ENCODE assay signal across 22 cellular contexts in the genomic region with DNA sequence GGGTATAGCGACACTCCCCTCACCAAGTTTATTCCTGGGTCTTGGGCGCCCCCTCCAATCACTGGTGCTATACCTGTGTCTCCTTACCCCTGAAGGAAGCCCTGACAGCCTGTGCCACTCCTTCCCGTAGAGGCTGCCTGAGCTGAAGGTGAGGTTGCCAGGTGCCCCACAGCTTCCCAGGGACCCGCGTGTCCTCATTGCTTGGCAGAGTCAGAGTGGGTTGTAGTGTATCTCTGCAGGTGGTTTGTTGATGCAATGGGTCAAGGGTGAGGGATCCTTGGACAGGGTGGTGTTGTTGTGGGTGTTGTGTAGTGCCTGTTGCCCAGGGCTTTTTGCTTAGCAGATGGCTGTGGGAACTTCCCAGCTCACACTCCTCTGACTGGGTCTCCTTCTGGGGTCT.
DNase-seq lines count a peak whose midpoint lies in the region; ATAC-seq and TF ChIP-seq lines count a peak whose summit lies in the region.
"Had no signal": no experiment of that assay in that cellular context is flagged by ENCODE, and none has a peak within 500 bp of the region (broad histone marks: within the 10 kb centered on the region; RNA-seq: fewer than 3 reads in every experiment).

No MANE protein-coding gene starts in this region.

- no peak overlapping the region for H2BK5ac ChIP-seq in neuronal stem cell (ENCODE audit: low read length)

- H3K18ac ChIP-seq in neuronal stem cell (ENCODE audit: low read length) = no peak overlapping the region

- DNase-seq in activated naive CD4-positive, alpha-beta T cell treated with anti-CD3 and anti-CD28 coated beads, Interleukin-2, amount 10 ng/mL, durations not matched to agents 7 days and 5 days = no peak
- no peak for DNase-seq in activated naive CD4-positive, alpha-beta T cell treated with Interleukin-2 at 50 U/mL for 16 hours
- DNase-seq in neuronal stem cell (ENCODE audit: low spot score) = no peak
- DNase-seq in upper lobe of right lung = no peak
- no peak for DNase-seq in AG08395 (ENCODE audit: low spot score)
- DNase-seq: AML-193; BE2C; CD4-positive, alpha-beta T cell; CD8-positive, alpha-beta memory T cell; DMS 273 treated with DMSO at 0.1 percent for 48 hours; DMS79; EL; GDM1; H9; HFFc6 had no signal

- no peaks in the 10 kb centered on the region for H3K9me3 ChIP-seq in neuronal stem cell (replicated peaks in 1 of 2; ENCODE audit: control insufficient read depth in 2 of 2, insufficient read depth in 1 of 2, low read depth in 1 of 2, low read length in 2 of 2)
- no peaks in the 10 kb centered on the region for H3K9me3 ChIP-seq in upper lobe of right lung
- H3K9me3 ChIP-seq: BE2C; BLaER1 treated with 17β-estradiol and CSF1 and Interleukin-3, amounts not matched to agents 10 nM and 100 nM had no signal

- H3K9ac ChIP-seq in neuronal stem cell (ENCODE audit: low read depth, low read length, poor library complexity) = no peak overlapping the region
- H3K9ac ChIP-seq: BLaER1 treated with 17β-estradiol and CSF1 and Interleukin-3, amounts not matched to agents 10 nM and 100 nM had no signal

- H2AFZ ChIP-seq in neuronal stem cell (ENCODE audit: low read length) = no peak overlapping the region
- H2AFZ ChIP-seq: GM23338 had no signal

- no peaks in the 10 kb centered on the region for H3K9me3 Mint-ChIP-seq in activated naive CD4-positive, alpha-beta T cell treated with anti-CD3 and anti-CD28 coated beads, Interleukin-2, amount 10 ng/mL, durations not matched to agents 7 days and 5 days
- H3K9me3 Mint-ChIP-seq: GM23338, H9 had no signal

- H3K36me3 ChIP-seq in neuronal stem cell (replicated peaks in 1 of 2; ENCODE audit: control insufficient read depth in 2 of 2, insufficient read depth in 2 of 2, low read length in 2 of 2) = no peaks in the 10 kb centered on the region
- no peaks in the 10 kb centered on the region for H3K36me3 ChIP-seq in upper lobe of right lung
- H3K36me3 ChIP-seq: BE2C; BLaER1 treated with 17β-estradiol and CSF1 and Interleukin-3, amounts not matched to agents 10 nM and 100 nM had no signal

- no peak overlapping the region for H3K23ac ChIP-seq in neuronal stem cell (ENCODE audit: low read depth, low read length, poor library complexity)

- peak overlapping the region; percentile 52 for H3K27ac Mint-ChIP-seq in activated naive CD4-positive, alpha-beta T cell treated with anti-CD3 and anti-CD28 coated beads, Interleukin-2, amount 10 ng/mL, durations not matched to agents 7 days and 5 days
- H3K27ac Mint-ChIP-seq: CD14-positive monocyte; CD4-positive, alpha-beta T cell; CD8-positive, alpha-beta memory T cell; GM23338; H9; HFFc6 had no signal

- H3K4me1 ChIP-seq in neuronal stem cell (ENCODE audit: control insufficient read depth in 2 of 2, insufficient read depth in 1 of 2, low read depth in 1 of 2, low read length in 2 of 2) (no peaks in the 10 kb centered on the region), upper lobe of right lung (no peaks in the 10 kb centered on the region)
- H3K4me1 ChIP-seq: BE2C; BLaER1 treated with 17β-estradiol and CSF1 and Interleukin-3, amounts not matched to agents 10 nM and 100 nM had no signal

- H3K4ac ChIP-seq in neuronal stem cell (ENCODE audit: low read length) = no peak overlapping the region

- H3K14ac ChIP-seq in neuronal stem cell (ENCODE audit: low read length) = peak overlapping the region; percentile 10

- H3K36me3 Mint-ChIP-seq in activated naive CD4-positive, alpha-beta T cell treated with anti-CD3 and anti-CD28 coated beads, Interleukin-2, amount 10 ng/mL, durations not matched to agents 7 days and 5 days = no peaks in the 10 kb centered on the region
- H3K36me3 Mint-ChIP-seq: CD14-positive monocyte; CD8-positive, alpha-beta memory T cell had no signal

- H3K4me2 ChIP-seq in neuronal stem cell (ENCODE audit: insufficient read depth, low read length, poor library complexity, severe bottlenecking) = no peak overlapping the region
- H3K4me2 ChIP-seq: BLaER1 treated with 17β-estradiol and CSF1 and Interleukin-3, amounts not matched to agents 10 nM and 100 nM; GM23338 had no signal

- H3K4me3 Mint-ChIP-seq in activated naive CD4-positive, alpha-beta T cell treated with anti-CD3 and anti-CD28 coated beads, Interleukin-2, amount 10 ng/mL, durations not matched to agents 7 days and 5 days = no peak overlapping the region
- H3K4me3 Mint-ChIP-seq: CD14-positive monocyte; CD4-positive, alpha-beta T cell; CD8-positive, alpha-beta memory T cell; GM23338; H9; HFFc6 had no signal

- no peak overlapping the region for H2BK15ac ChIP-seq in neuronal stem cell (ENCODE audit: low read length)

- no peaks in the 10 kb centered on the region for H3K27me3 Mint-ChIP-seq in activated naive CD4-positive, alpha-beta T cell treated with anti-CD3 and anti-CD28 coated beads, Interleukin-2, amount 10 ng/mL, durations not matched to agents 7 days and 5 days
- H3K27me3 Mint-ChIP-seq: CD4-positive, alpha-beta T cell; CD8-positive, alpha-beta memory T cell had no signal

- peak; percentile 17 for ATAC-seq in upper lobe of right lung
- ATAC-seq in HG02798 (IDR thresholded peaks at IDR 0.05; ENCODE audit: poor library complexity, unreplicated experiment) = no peak
- ATAC-seq: GM12878, GM23338, HCT116 had no signal

- H2BK12ac ChIP-seq in neuronal stem cell (ENCODE audit: low read length) = no peak overlapping the region

- no peak for TF ChIP-seq CTCF in upper lobe of right lung (IDR thresholded peaks at IDR 0.05)

- H4K8ac ChIP-seq in neuronal stem cell (ENCODE audit: low read depth, low read length) = no peak overlapping the region

- H3K4me3 ChIP-seq in neuronal stem cell (ENCODE audit: low read length in 2 of 2) = no peak overlapping the region
- no peak overlapping the region for H3K4me3 ChIP-seq in upper lobe of right lung
- H3K4me3 ChIP-seq: BLaER1 treated with 17β-estradiol and CSF1 and Interleukin-3, amounts not matched to agents 10 nM and 100 nM; GM12878; GM23338 had no signal

- WGBS in neuronal stem cell (ENCODE audit: extremely low coverage in 2 of 2, insufficient read length in 2 of 2, insufficient replicate concordance in 1 of 2), 2 donors = no CpG with 5 or more reads among the region's 5 CpGs

- H2BK120ac ChIP-seq in neuronal stem cell (ENCODE audit: low read depth, low read length) = no peak overlapping the region

- H3K79me1 ChIP-seq in neuronal stem cell (ENCODE audit: low read depth, low read length) = no peaks in the 10 kb centered on the region

- H3K27me3 ChIP-seq in neuronal stem cell (ENCODE audit: control insufficient read depth in 3 of 3, insufficient read depth in 3 of 3, low read depth in 1 of 3, low read length in 3 of 3) (no peaks in the 10 kb centered on the region), upper lobe of right lung (no peaks in the 10 kb centered on the region)
- H3K27me3 ChIP-seq: BE2C; BLaER1 treated with 17β-estradiol and CSF1 and Interleukin-3, amounts not matched to agents 10 nM and 100 nM had no signal

- no peak overlapping the region for H2AK5ac ChIP-seq in neuronal stem cell (ENCODE audit: low read depth, low read length)

- H4K91ac ChIP-seq in neuronal stem cell (ENCODE audit: low read depth, low read length, poor library complexity) = no peak overlapping the region

- H3K4me1 Mint-ChIP-seq in activated naive CD4-positive, alpha-beta T cell treated with anti-CD3 and anti-CD28 coated beads, Interleukin-2, amount 10 ng/mL, durations not matched to agents 7 days and 5 days = no peaks in the 10 kb centered on the region
- H3K4me1 Mint-ChIP-seq: CD14-positive monocyte; CD8-positive, alpha-beta memory T cell; GM23338; H9 had no signal

- no peak overlapping the region for H3K27ac ChIP-seq in neuronal stem cell (replicated peaks; ENCODE audit: low read length)
- no peak overlapping the region for H3K27ac ChIP-seq in upper lobe of right lung
- H3K27ac ChIP-seq: 22Rv1; BLaER1 treated with 17β-estradiol and CSF1 and Interleukin-3, amounts not matched to agents 10 nM and 100 nM had no signal

- CTCF ChIA-PET in activated naive CD4-positive, alpha-beta T cell treated with anti-CD3 and anti-CD28 coated beads, Interleukin-2, amount 10 ng/mL, durations not matched to agents 7 days and 5 days (lab: Charles Lee) = no interaction called here

- intact Hi-C loops in upper lobe of right lung (cut with DNase I) = no loop called here
